Comparison of ENCODE assay signal across 21 cellular contexts in genomic region chr19:10862561-10863106, GRCh38. TPM values are rescaled to one million over a fixed set of nuclear protein-coding genes. Genes with fewer than 3 reads are reported as not detected.
A peak's percentile ranks its signal among the peaks of the same experiment; 100 is the strongest.
DNase-seq lines count a peak whose midpoint lies in the region; ATAC-seq, FAIRE-seq and TF ChIP-seq lines count a peak whose summit lies in the region.
"Had no signal": no experiment of that assay in that cellular context is flagged by ENCODE, and none has a peak within 500 bp of the region (broad histone marks: within the 10 kb centered on the region; RNA-seq: fewer than 3 reads in every experiment).

No MANE protein-coding gene starts in this region.

- H3K9me3 Mint-ChIP-seq in astrocyte (ENCODE audit: unreplicated experiment), result no peaks in the 10 kb centered on the region
- H3K9me3 Mint-ChIP-seq: activated T-cell treated with anti-CD3 and anti-CD28 coated beads, Interleukin-2, amount 50 U/mL, for 72 hours had no signal

- no peak for FAIRE-seq in astrocyte (lab: Jason Lieb, UNC)
- FAIRE-seq: endothelial cell of umbilical vein, H54, TTC549 had no signal

- TF ChIP-seq CTCF in astrocyte (IDR thresholded peaks at IDR 0.05; ENCODE audit: insufficient read depth, low read depth, low read length) (no peak), thoracic aorta (IDR thresholded peaks at IDR 0.05) (no peak)

- DNase-seq in Karpas-422 (no peak), astrocyte (ENCODE audit: low read depth) (no peak), thoracic aorta (ENCODE audit: low spot score) (no peak), NCI-H2029 treated with DMSO at 0.1 percent for 48 hours (lab: John Stamatoyannopoulos, UW) (no peak), kidney glomerular epithelial cell (lab: John Stamatoyannopoulos, UW) (no peak)
- DNase-seq: activated T-cell treated with anti-CD3 and anti-CD28 coated beads, Interleukin-2, amount 50 U/mL, for 72 hours; DMS 273 treated with DMSO at 0.1 percent for 48 hours; MM.1S; NCI-H1930; NCI-H524; SK-N-SH; stimulated activated CD4-positive, alpha-beta T cell treated with anti-CD3 and anti-CD28 coated beads, Interleukin-4, amount 100 ng/mL, for 4 hours had no signal

- peaks cover 6% of the 10 kb centered on the region for H3K4me1 Mint-ChIP-seq in astrocyte (ENCODE audit: low read depth, unreplicated experiment)

- no peaks in the 10 kb centered on the region for H3K79me2 ChIP-seq in Karpas-422 (ENCODE audit: low read length)
- no peaks in the 10 kb centered on the region for H3K79me2 ChIP-seq in astrocyte (ENCODE audit: insufficient read depth, low read length)

- H3K4me3 Mint-ChIP-seq in astrocyte (ENCODE audit: unreplicated experiment), result no peak overlapping the region
- H3K4me3 Mint-ChIP-seq: activated T-cell treated with anti-CD3 and anti-CD28 coated beads, Interleukin-2, amount 50 U/mL, for 72 hours; B cell had no signal

- H3K36me3 Mint-ChIP-seq in astrocyte (ENCODE audit: low read depth, unreplicated experiment), result no peaks in the 10 kb centered on the region

- H4K20me1 ChIP-seq in Karpas-422 (ENCODE audit: insufficient read depth, low read depth, low read length) (no peaks in the 10 kb centered on the region), astrocyte (ENCODE audit: insufficient read depth, low read length) (no peaks in the 10 kb centered on the region)

- H3K36me3 ChIP-seq in Karpas-422 (ENCODE audit: insufficient read depth, low read length), result no peaks in the 10 kb centered on the region
- H3K36me3 ChIP-seq in astrocyte (ENCODE audit: insufficient read depth, low read length), result no peaks in the 10 kb centered on the region
- no peaks in the 10 kb centered on the region for H3K36me3 ChIP-seq in mesodermal cell (ENCODE audit: control insufficient read depth, insufficient read depth, low read length)
- H3K36me3 ChIP-seq in thoracic aorta, result no peaks in the 10 kb centered on the region
- H3K36me3 ChIP-seq: gastroesophageal sphincter had no signal

- 0 out of 2 replicates have a peak overlapping the region, but pooled peaks have one; percentile 66 for H2AFZ ChIP-seq in Karpas-422 (ENCODE audit: low read length)
- H2AFZ ChIP-seq in astrocyte (ENCODE audit: low read depth, low read length), result peak overlapping the region; percentile 58

- H3K27me3 ChIP-seq in Karpas-422 (ENCODE audit: low read length) (no peaks in the 10 kb centered on the region), astrocyte (ENCODE audit: insufficient read depth, low read length) (no peaks in the 10 kb centered on the region), thoracic aorta (replicated peaks; ENCODE audit: insufficient read depth) (no peaks in the 10 kb centered on the region)
- H3K27me3 ChIP-seq: gastroesophageal sphincter, testis had no signal

- no peak overlapping the region for H3K9ac ChIP-seq in Karpas-422 (ENCODE audit: low read length)
- H3K9ac ChIP-seq in astrocyte (ENCODE audit: low read length), result peak overlapping the region; percentile 33
- H3K9ac ChIP-seq: SK-N-SH had no signal

- H3K4me3 ChIP-seq in Karpas-422 (ENCODE audit: low read length) (no peak overlapping the region), astrocyte (ENCODE audit: insufficient read depth, low read depth, low read length) (no peak overlapping the region), mesodermal cell (ENCODE audit: extremely low read depth, insufficient read depth, low read length, poor library complexity, severe bottlenecking) (no peak overlapping the region), thoracic aorta (peak overlapping the region; percentile 53)
- H3K4me3 ChIP-seq: gastroesophageal sphincter, testis had no signal

- H3K27ac Mint-ChIP-seq in astrocyte (ENCODE audit: unreplicated experiment), result peak overlapping the region; percentile 70
- H3K27ac Mint-ChIP-seq: activated T-cell treated with anti-CD3 and anti-CD28 coated beads, Interleukin-2, amount 50 U/mL, for 72 hours; B cell had no signal

- H3K27me3 Mint-ChIP-seq in astrocyte (ENCODE audit: low read depth, unreplicated experiment), result no peaks in the 10 kb centered on the region
- H3K27me3 Mint-ChIP-seq: B cell had no signal

- no peaks in the 10 kb centered on the region for H3K9me2 ChIP-seq in Karpas-422 (replicated peaks; ENCODE audit: insufficient read depth, low read length)
- H3K9me2 ChIP-seq: SK-N-SH had no signal

- H3K4me2 ChIP-seq in Karpas-422 (ENCODE audit: low read depth, low read length, poor library complexity, severe bottlenecking) (no peak overlapping the region), astrocyte (ENCODE audit: low read length) (peak overlapping the region; percentile 63)
- H3K4me2 ChIP-seq: SK-N-SH had no signal

- WGBS in mesodermal cell (ENCODE audit: insufficient coverage in 2 of 2), 2 experiments, result 93 to 94% methylated on average over 6 of the region's 6 CpGs

- ATAC-seq in thoracic aorta (ENCODE audit: insufficient number of reproducible peaks, low FRiP score, low read depth) (no peak), HG03439 (IDR thresholded peaks at IDR 0.05; ENCODE audit: unreplicated experiment) (no peak), GM21423 (IDR thresholded peaks at IDR 0.05; ENCODE audit: unreplicated experiment) (no peak)
- ATAC-seq: activated T-cell treated with anti-CD3 and anti-CD28 coated beads, Interleukin-2, amount 50 U/mL, for 72 hours had no signal

- H3K4me1 ChIP-seq in Karpas-422 (ENCODE audit: low read length), result peaks cover 28% of the 10 kb centered on the region
- H3K4me1 ChIP-seq in astrocyte (ENCODE audit: insufficient read depth, low read length), result no peaks in the 10 kb centered on the region
- peaks cover 7% of the 10 kb centered on the region for H3K4me1 ChIP-seq in mesodermal cell (ENCODE audit: control insufficient read depth, insufficient read depth, low read length, poor library complexity, severe bottlenecking)
- peaks cover 0 to 18% of the 10 kb centered on the region in 2 donors for H3K4me1 ChIP-seq in thoracic aorta (ENCODE audit: control insufficient read depth in 1 of 2, low read depth in 2 of 2)
- H3K4me1 ChIP-seq: testis had no signal

- H3K9me3 ChIP-seq in Karpas-422 (ENCODE audit: low read length) (no peaks in the 10 kb centered on the region), astrocyte (ENCODE audit: insufficient read depth, low read depth, low read length) (no peaks in the 10 kb centered on the region), mesodermal cell (ENCODE audit: control insufficient read depth, low read length) (no peaks in the 10 kb centered on the region), thoracic aorta (no peaks in the 10 kb centered on the region)
- H3K9me3 ChIP-seq: gastroesophageal sphincter, SK-N-SH, testis had no signal

- H3K27ac ChIP-seq in Karpas-422 (ENCODE audit: low read length) (no peak overlapping the region), astrocyte (ENCODE audit: low read depth, low read length) (no peak overlapping the region), mesodermal cell (ENCODE audit: low read depth, low read length, severe bottlenecking) (peak overlapping the region; percentile 66), thoracic aorta (peak overlapping the region; percentile 31 to 69)
- H3K27ac ChIP-seq: gastroesophageal sphincter, testis had no signal

RNA-seq across cellular contexts. Expression of gene CARM1, which starts 8.7 kb away (rescaled TPM):
- total RNA-seq in Karpas-422 (2014; rRNA removed; shearing (Covaris generic); ENCODE audit: low replicate concordance), result 32.7 and 38.2 TPM in 2 replicates
- 62.6 and 62.7 TPM in 2 replicates for total RNA-seq in astrocyte
- polyA plus RNA-seq in mesodermal cell (2013, experiment 1 of 2), result 93.2 TPM
- polyA plus RNA-seq in mesodermal cell (2013, experiment 2 of 2), result 83.9 TPM
- total RNA-seq in thoracic aorta, result 10 to 100 TPM; 18.5 to 21.2 TPM

RNA-seq across cellular contexts. Expression of gene C19orf38, which starts 14.4 kb away (rescaled TPM):
- 6.1 and 12.9 TPM in 2 replicates for total RNA-seq in Karpas-422 (2014; rRNA removed; shearing (Covaris generic); ENCODE audit: low replicate concordance)
- 0.23 and 0.58 TPM in 2 replicates for total RNA-seq in astrocyte
- polyA plus RNA-seq in mesodermal cell (2013, experiment 1 of 2), result 0.81 TPM
- polyA plus RNA-seq in mesodermal cell (2013, experiment 2 of 2), result not detected
- total RNA-seq in thoracic aorta, result 1 to 10 TPM; 2.4 to 3.5 TPM
- total RNA-seq: endothelial cell of umbilical vein had no signal
- polyA plus RNA-seq: endothelial cell of umbilical vein had no signal

RNA-seq across cellular contexts. Expression of gene TMED1, which starts 26.6 kb away (rescaled TPM):
- 10.2 and 24.4 TPM in 2 replicates for total RNA-seq in Karpas-422 (2014; rRNA removed; shearing (Covaris generic); ENCODE audit: low replicate concordance)
- total RNA-seq in astrocyte (27.0 and 29.7 TPM in 2 replicates), thoracic aorta (10 to 100 TPM; 19.4 to 22.4 TPM)
- 40.8 TPM for polyA plus RNA-seq in mesodermal cell (2013, experiment 1 of 2)
- 33.7 TPM for polyA plus RNA-seq in mesodermal cell (2013, experiment 2 of 2)

Comparison
In these comparisons a context has a peak if more than half of its experiments do, and no peak if none do; other contexts are left out.
1. H3K27ac ChIP-seq: peak in mesodermal cell (single experiment) and thoracic aorta (2 of 2); none in Karpas-422 (single experiment) and astrocyte (single experiment).